ENCODE assay signal across 1 cellular context in genomic region chr16:30921459-30921747, GRCh38.
TF ChIP-seq lines count a peak whose summit lies in the region.

No MANE protein-coding gene starts in this region.

TF ChIP-seq in GM23338, 12 proteins besides CTCF, POLR2A, EP300 and RAD21 (continued from another document):
- TF ChIP-seq REST (IDR thresholded peaks at IDR 0.05; ENCODE audit: unreplicated experiment) (no peak), EZH2phosphoT487 (IDR thresholded peaks at IDR 0.05; ENCODE audit: unreplicated experiment) (no peak), ZNF331 (CRISPR knock-in tag; IDR thresholded peaks at IDR 0.05; ENCODE audit: low read depth) (no peak), POLR2AphosphoS5 (IDR thresholded peaks at IDR 0.05; ENCODE audit: low read depth) (no peak)
